10 cellular contexts compared by ENCODE assay signal in the genomic region with DNA sequence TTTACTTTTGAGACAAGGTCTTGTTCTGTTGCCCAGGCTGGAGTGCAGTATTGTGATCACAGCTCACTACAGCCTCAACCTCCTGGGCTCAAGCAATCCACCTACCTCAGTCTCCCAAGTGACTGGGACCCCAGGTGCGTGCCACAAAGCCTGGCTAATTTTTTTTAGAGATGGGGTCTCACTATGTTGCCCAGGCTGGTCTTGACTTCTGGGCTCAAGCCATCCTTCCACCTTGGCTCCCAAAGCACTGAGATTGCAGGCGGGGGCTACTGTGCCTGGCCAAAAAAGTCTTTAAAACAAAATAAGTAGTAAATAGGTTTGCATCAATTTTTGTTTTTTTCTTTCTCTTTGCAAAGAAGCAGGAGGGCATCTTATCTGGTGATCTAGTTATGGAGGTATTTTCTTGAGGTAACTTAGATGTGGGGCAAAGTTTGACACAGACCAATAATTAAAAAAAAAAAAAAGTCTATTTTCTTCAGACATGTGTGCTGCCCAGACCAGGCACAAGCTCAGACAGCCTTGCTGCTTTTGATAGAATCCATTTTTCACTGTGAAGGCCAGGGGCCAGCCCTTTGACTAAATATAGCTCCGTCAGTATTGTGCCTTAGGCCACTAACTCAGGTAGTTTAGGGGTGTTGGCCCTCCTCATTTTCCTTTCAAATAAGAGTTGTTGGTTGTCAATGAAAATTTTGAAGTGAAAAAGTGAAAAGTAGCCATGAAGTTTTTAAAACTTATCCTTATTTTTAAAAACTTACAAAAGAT. TPM values are rescaled to one million over a fixed set of nuclear protein-coding genes. Genes with fewer than 3 reads are reported as not detected.
DNase-seq lines count a peak whose midpoint lies in the region; ATAC-seq and TF ChIP-seq lines count a peak whose summit lies in the region.
"Had no signal": no experiment of that assay in that cellular context is flagged by ENCODE, and none has a peak within 500 bp of the region (broad histone marks: within the 10 kb centered on the region; RNA-seq: fewer than 3 reads in every experiment).

No MANE protein-coding gene starts in this region.

- H3K9me3 Mint-ChIP-seq in CD14-positive monocyte: no peaks in the 10 kb centered on the region

- peak overlapping the region; percentile 54 for H3K4me2 ChIP-seq in parathyroid adenoma (ENCODE audit: low read length)

- H3K36me3 Mint-ChIP-seq in CD14-positive monocyte: peaks cover 9 to 18% of the 10 kb centered on the region in 2 donors

- H2AFZ ChIP-seq in parathyroid adenoma: no peak overlapping the region

- no peaks in the 10 kb centered on the region for H3K27me3 Mint-ChIP-seq in CD14-positive monocyte (ENCODE audit: low read depth in 3 of 3)

- DNase-seq in CD14-positive monocyte (ENCODE audit: low spot score) (no peak), RWPE2 (ENCODE audit: low spot score) (no peak), epithelial cell of prostate (ENCODE audit: low read depth, low spot score) (no peak), DMS153 (lab: John Stamatoyannopoulos, UW) (no peak), NCI-H146 (lab: John Stamatoyannopoulos, UW) (no peak), NCI-H2107 treated with DMSO at 0.1 percent for 48 hours (lab: John Stamatoyannopoulos, UW; ENCODE audit: unreplicated experiment) (no peak)
- DNase-seq: GF-D8, NCI-H187 treated with DMSO at 0.1 percent for 48 hours had no signal

- intact Hi-C loops in CD14-positive monocyte (cut with micrococcal nuclease): loop anchor here (5.0 to 10.0 kb wide), 2 partner anchors 35 to 1978 kb away; a partner anchor contains a TSS

- H3K4me3 ChIP-seq in RWPE2 (ENCODE audit: severe bottlenecking) (peak overlapping the region; percentile 67), parathyroid adenoma (ENCODE audit: low read depth, low read length) (peak overlapping the region; percentile 17)

- H3K27ac ChIP-seq in RWPE2 (ENCODE audit: poor library complexity, severe bottlenecking) (peak overlapping the region; percentile 94), epithelial cell of prostate (peak overlapping the region; percentile 97), parathyroid adenoma (peak overlapping the region; percentile 21)

- H3K27me3 ChIP-seq in RWPE2 (ENCODE audit: insufficient read depth, poor library complexity, severe bottlenecking) (no peaks in the 10 kb centered on the region), parathyroid adenoma (ENCODE audit: control insufficient read depth, insufficient read depth, low read length) (no peaks in the 10 kb centered on the region)

- H3K4me3 Mint-ChIP-seq in CD14-positive monocyte: peak overlapping the region; percentile 16 to 30

- peak overlapping the region in 5 of 7 donors; percentile 14 to 61 (median 57) for H3K27ac Mint-ChIP-seq in CD14-positive monocyte

- H3K9me3 ChIP-seq in RWPE2 (ENCODE audit: severe bottlenecking) (no peaks in the 10 kb centered on the region), parathyroid adenoma (ENCODE audit: control insufficient read depth, low read length) (no peaks in the 10 kb centered on the region)

- no peak for TF ChIP-seq CTCF in CD14-positive monocyte (IDR thresholded peaks at IDR 0.05)
- TF ChIP-seq CTCF in RWPE2 (IDR thresholded peaks at IDR 0.05; ENCODE audit: poor library complexity, severe bottlenecking): no peak
- no peak for TF ChIP-seq CTCF in parathyroid adenoma (IDR thresholded peaks at IDR 0.05)

- no peak for ATAC-seq in RWPE2 (ENCODE audit: low read depth)
- no peak for ATAC-seq in HG03565 (IDR thresholded peaks at IDR 0.05; ENCODE audit: unreplicated experiment)

- no peak overlapping the region for H3K9ac ChIP-seq in parathyroid adenoma

- H3K79me2 ChIP-seq in parathyroid adenoma: peaks cover 34% of the 10 kb centered on the region

- peaks cover 78% of the 10 kb centered on the region for H3K4me1 Mint-ChIP-seq in CD14-positive monocyte

- H3K4me1 ChIP-seq in RWPE2 (ENCODE audit: insufficient read depth, poor library complexity, severe bottlenecking) (peaks cover 70% of the 10 kb centered on the region), parathyroid adenoma (peaks cover 33% of the 10 kb centered on the region)

- H3K36me3 ChIP-seq in RWPE2 (ENCODE audit: low read depth): peaks cover 31% of the 10 kb centered on the region
- H3K36me3 ChIP-seq in parathyroid adenoma (ENCODE audit: control insufficient read depth, insufficient read depth, low read length): no peaks in the 10 kb centered on the region

RNA-seq across cellular contexts. Expression of a gene that starts 2.5 kb away (rescaled TPM):
- polyA plus RNA-seq in CD14-positive monocyte: 100 to 1,000 TPM; 430 to 458 TPM

RNA-seq across cellular contexts. Expression of a gene that starts 7.0 kb away (rescaled TPM):
- polyA plus RNA-seq in CD14-positive monocyte: 10 to 100 TPM; 77.1 to 88.5 TPM

RNA-seq across cellular contexts. Expression of a gene that starts 35.1 kb away (rescaled TPM):
- polyA plus RNA-seq in CD14-positive monocyte: 10 to 100 TPM; 23.1 to 25.6 TPM

RNA-seq across cellular contexts. Expression of a gene that starts 35.2 kb away (rescaled TPM):
- polyA plus RNA-seq in CD14-positive monocyte: not detected

Comparison
In these comparisons a context has a peak if more than half of its experiments do, and no peak if none do; other contexts are left out.
1. H3K27ac ChIP-seq: peak in every context shown above with its lines; median percentile 97 in epithelial cell of prostate; 94 in RWPE2; 21 in parathyroid adenoma.